Comparison of ENCODE assay signal across 8 cellular contexts in the genomic region with DNA sequence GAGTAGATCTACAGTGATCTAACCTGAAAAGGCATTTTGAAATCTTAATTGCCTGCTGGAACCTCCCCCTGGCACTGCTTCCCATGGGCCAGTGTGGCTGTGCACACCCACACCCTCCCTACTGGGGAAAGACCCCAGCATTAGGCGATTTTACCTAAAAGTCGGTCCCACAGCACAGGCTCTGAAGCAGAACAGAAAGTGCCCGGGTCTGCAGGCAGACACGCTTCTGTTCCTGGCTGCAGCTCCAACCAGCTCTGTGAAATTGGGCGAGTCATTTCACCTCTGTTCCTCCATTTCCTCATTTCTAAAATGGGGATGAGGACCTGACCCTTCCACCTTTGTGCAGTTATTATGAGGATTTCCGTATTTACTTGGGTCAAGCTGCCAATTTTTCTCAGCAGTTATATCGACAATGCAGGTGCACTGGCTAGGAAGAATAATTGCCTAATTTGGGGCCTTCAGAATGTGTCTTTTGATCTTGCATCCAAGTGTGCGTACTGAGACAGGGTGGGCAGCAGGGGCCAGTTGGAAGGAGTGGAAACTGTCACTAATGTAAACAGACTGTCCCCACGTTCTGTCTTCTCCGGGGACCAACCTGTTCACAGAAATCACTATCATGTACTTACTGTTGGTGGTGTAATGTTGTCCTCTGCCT. TPM values are rescaled to one million over a fixed set of nuclear protein-coding genes. Genes with fewer than 3 reads are reported as not detected.
A peak's percentile ranks its signal among the peaks of the same experiment; 100 is the strongest.
DNase-seq lines count a peak whose midpoint lies in the region; ATAC-seq, FAIRE-seq and TF ChIP-seq lines count a peak whose summit lies in the region.

No MANE protein-coding gene starts in this region.

- H3K27ac ChIP-seq in mucosa of rectum (ENCODE audit: low read depth in 2 of 2, low read length in 2 of 2): peak overlapping the region; percentile 98 to 99

- DNase-seq in CD1c-positive myeloid dendritic cell (ENCODE audit: extremely low spot score): peak; percentile 81
- no peak for DNase-seq in activated naive CD4-positive, alpha-beta T cell treated with anti-CD3 and anti-CD28 coated beads, Interleukin-2, amount 50 U/mL, for 72 hours (ENCODE audit: low spot score in 2 of 2)
- no peak for DNase-seq in DMS153 (lab: John Stamatoyannopoulos, UW)
- no peak for DNase-seq in NCI-H82 treated with DMSO at 0.1 percent for 48 hours (lab: John Stamatoyannopoulos, UW; ENCODE audit: unreplicated experiment)
- DNase-seq in H54 (ENCODE audit: insufficient read length, low spot score): no peak

- H3K4me1 ChIP-seq in mucosa of rectum (ENCODE audit: control insufficient read depth in 2 of 2, insufficient read depth in 2 of 2, low read length in 2 of 2): peaks cover 75 to 85% of the 10 kb centered on the region in 2 donors

- no peaks in the 10 kb centered on the region for H3K27me3 ChIP-seq in mucosa of rectum (ENCODE audit: control insufficient read depth in 2 of 2, insufficient read depth in 2 of 2, low read length in 2 of 2)

- no peaks in the 10 kb centered on the region for H3K9me3 ChIP-seq in mucosa of rectum (ENCODE audit: control insufficient read depth in 2 of 2, low read length in 2 of 2)

- H3K4me3 ChIP-seq in mucosa of rectum (ENCODE audit: low read length in 2 of 2): peak overlapping the region; percentile 7 to 59

- H3K36me3 ChIP-seq in mucosa of rectum (ENCODE audit: control insufficient read depth in 2 of 2, insufficient read depth in 2 of 2, low read length in 2 of 2): no peaks in the 10 kb centered on the region

- ATAC-seq in GM21737 (IDR thresholded peaks at IDR 0.05; ENCODE audit: unreplicated experiment) (peak; percentile 32), GM19351 (IDR thresholded peaks at IDR 0.05; ENCODE audit: unreplicated experiment) (no peak)
- peak; percentile 12 to 17 for ATAC-seq in activated naive CD4-positive, alpha-beta T cell treated with anti-CD3 and anti-CD28 coated beads, Interleukin-2, amount 50 U/mL, for 72 hours

- H3K9me3 Mint-ChIP-seq in activated naive CD4-positive, alpha-beta T cell treated with anti-CD3 and anti-CD28 coated beads, Interleukin-2, amount 50 U/mL, for 72 hours: no peaks in the 10 kb centered on the region

- TF ChIP-seq POLR2A in H54 (IDR thresholded peaks at IDR 0.05; ENCODE audit: low read depth, low read length): no peak

- FAIRE-seq in H54 (lab: Jason Lieb, UNC): no peak

- peak overlapping the region; percentile 80 to 85 for H3K27ac Mint-ChIP-seq in activated naive CD4-positive, alpha-beta T cell treated with anti-CD3 and anti-CD28 coated beads, Interleukin-2, amount 50 U/mL, for 72 hours

- no peaks in the 10 kb centered on the region for H3K36me3 Mint-ChIP-seq in activated naive CD4-positive, alpha-beta T cell treated with anti-CD3 and anti-CD28 coated beads, Interleukin-2, amount 50 U/mL, for 72 hours

- H3K9ac ChIP-seq in mucosa of rectum (ENCODE audit: low read depth in 1 of 2, low read length in 2 of 2): peak overlapping the region; percentile 85 to 90

RNA-seq across cellular contexts. Expression of gene KLF3, which starts 7.1 kb away (rescaled TPM):
- total RNA-seq in activated naive CD4-positive, alpha-beta T cell treated with anti-CD3 and anti-CD28 coated beads, Interleukin-2, amount 50 U/mL, for 72 hours: 10 to 100 TPM in 1 of 2 donors, 1 to 10 TPM in 1; 6.9 to 10.1 TPM
